In the genomic region with DNA sequence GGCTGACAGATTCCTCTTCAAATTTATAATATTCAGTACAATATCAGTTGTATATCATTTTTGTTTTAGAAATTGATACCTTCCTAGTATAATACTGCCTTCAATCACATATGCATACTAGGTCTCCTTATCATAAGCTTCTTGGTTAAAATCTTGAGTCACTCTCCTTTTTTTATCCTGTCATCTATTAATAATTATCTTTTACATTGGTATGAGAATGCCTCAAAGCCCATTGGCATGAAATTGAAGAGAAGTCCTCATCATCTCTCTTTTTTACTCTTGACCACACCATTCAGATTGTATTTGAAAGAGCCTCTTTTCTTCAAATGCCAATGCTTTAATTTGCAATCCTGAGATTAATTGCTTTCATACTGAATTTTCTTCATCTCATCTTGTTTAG, we compare ENCODE assay signal across 16 cellular contexts.
A peak's percentile ranks its signal among the peaks of the same experiment; 100 is the strongest.
DNase-seq lines count a peak whose midpoint lies in the region; ATAC-seq and TF ChIP-seq lines count a peak whose summit lies in the region.
"Had no signal": no experiment of that assay in that cellular context is flagged by ENCODE, and none has a peak within 500 bp of the region (broad histone marks: within the 10 kb centered on the region; RNA-seq: fewer than 3 reads in every experiment).

No MANE protein-coding gene starts in this region.

- no peaks in the 10 kb centered on the region for H3K4me1 Mint-ChIP-seq in natural killer cell
- H3K4me1 Mint-ChIP-seq: B cell; CD4-positive, alpha-beta memory T cell; CD8-positive, alpha-beta memory T cell had no signal

- peaks cover 16 to 19% of the 10 kb centered on the region in 2 donors for H3K9me3 Mint-ChIP-seq in natural killer cell

- H3K27ac Mint-ChIP-seq in natural killer cell: no peak overlapping the region
- H3K27ac Mint-ChIP-seq: B cell; CD4-positive, alpha-beta memory T cell; CD8-positive, alpha-beta memory T cell had no signal

- intact Hi-C loops in natural killer cell (cut with micrococcal nuclease): no loop called here

- H3K36me3 Mint-ChIP-seq in natural killer cell: no peaks in the 10 kb centered on the region
- H3K36me3 Mint-ChIP-seq: CD4-positive, alpha-beta memory T cell; CD8-positive, alpha-beta memory T cell had no signal

- in situ Hi-C loops in Caki2 (cut with HindIII; ENCODE audit: low pct_unique_long_range_greater_than_20kb, low sequenced_read_pairs): no loop called here

- ATAC-seq in natural killer cell: no peak
- no peak for ATAC-seq in HG02884 (IDR thresholded peaks at IDR 0.05; ENCODE audit: unreplicated experiment)

- DNase-seq in Caki2 (ENCODE audit: low read depth): peak; percentile 39
- DNase-seq in glomerular visceral epithelial cell (ENCODE audit: extremely low spot score): peak; percentile 32
- peak; percentile 78 for DNase-seq in kidney tubule cell (ENCODE audit: low spot score)
- no peak for DNase-seq in natural killer cell
- no peak for DNase-seq in GM20000 (ENCODE audit: low spot score)
- DNase-seq in HPDE6-E6E7 (ENCODE audit: extremely low spot score): no peak
- DNase-seq: 8988T; AML-193; Calu3; CD4-positive, alpha-beta memory T cell; CD8-positive, alpha-beta memory T cell; COR-L47; DMS79 treated with DMSO at 0.1 percent for 48 hours; GF-D8 had no signal

- TF ChIP-seq CTCF in natural killer cell (IDR thresholded peaks at IDR 0.05) (no peak), GM20000 (IDR thresholded peaks at IDR 0.05; ENCODE audit: extremely low read depth, missing control alignments) (no peak)

- H3K27me3 Mint-ChIP-seq in natural killer cell (ENCODE audit: low read depth in 2 of 2): no peaks in the 10 kb centered on the region
- H3K27me3 Mint-ChIP-seq: B cell; CD4-positive, alpha-beta memory T cell; CD8-positive, alpha-beta memory T cell had no signal

- no peak overlapping the region for H3K4me3 Mint-ChIP-seq in natural killer cell
- H3K4me3 Mint-ChIP-seq: B cell; CD4-positive, alpha-beta memory T cell; CD8-positive, alpha-beta memory T cell had no signal

Comparison
In these comparisons a context has a peak if more than half of its experiments do, and no peak if none do; other contexts are left out.
1. DNase-seq: peak in Caki2 (single experiment), glomerular visceral epithelial cell (single experiment) and kidney tubule cell (single experiment); none in natural killer cell (single experiment), GM20000 (single experiment) and HPDE6-E6E7 (single experiment).